In the genomic region with DNA sequence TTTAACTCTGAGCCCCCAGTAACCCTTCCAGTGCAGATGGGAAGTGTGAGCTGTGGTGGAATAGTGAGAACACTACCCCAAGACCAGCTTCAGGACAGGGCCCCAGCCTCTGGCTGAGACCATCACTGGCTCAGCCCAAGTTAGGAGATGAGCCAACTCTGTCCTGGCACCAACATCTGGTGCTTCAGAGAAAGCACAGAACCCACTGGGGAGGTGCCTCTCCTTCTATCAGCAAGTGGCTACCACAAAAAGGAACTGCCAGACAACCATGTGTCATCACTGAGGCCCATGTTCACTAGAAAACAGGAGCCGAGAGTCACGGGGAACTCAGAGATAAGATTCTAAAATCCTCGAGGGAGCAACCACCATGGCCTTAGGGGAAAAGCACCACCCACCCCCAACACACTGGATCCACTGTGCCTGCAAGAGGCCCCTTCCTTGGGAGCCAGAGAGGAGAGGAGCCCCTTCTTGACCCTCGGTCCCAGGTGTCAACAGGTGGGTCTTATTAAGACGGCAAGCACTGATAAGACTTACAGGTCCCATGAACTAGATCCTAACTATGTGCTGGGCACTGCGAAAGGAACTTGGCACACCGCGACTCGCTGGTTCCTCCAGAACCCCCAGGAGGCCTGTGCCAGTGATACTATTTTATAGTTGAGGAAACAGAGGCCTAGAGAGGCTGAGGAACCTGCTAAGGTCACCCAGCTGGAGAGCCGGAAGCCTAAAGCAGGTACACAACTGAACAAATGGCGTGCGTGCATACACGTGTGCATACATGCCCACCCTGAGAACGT, we compare ENCODE assay signal across 8 cellular contexts.
DNase-seq lines count a peak whose midpoint lies in the region; ATAC-seq and FAIRE-seq lines count a peak whose summit lies in the region.

No MANE protein-coding gene starts in this region.

- H3K4me3 Mint-ChIP-seq in activated T-cell treated with anti-CD3 and anti-CD28 coated beads, Interleukin-2, amount 50 U/mL, for 72 hours: peak overlapping the region; percentile 69 to 75

- H3K4me2 ChIP-seq in Karpas-422 (ENCODE audit: low read depth, low read length, poor library complexity, severe bottlenecking): no peak overlapping the region

- H3K9me3 Mint-ChIP-seq in activated T-cell treated with anti-CD3 and anti-CD28 coated beads, Interleukin-2, amount 50 U/mL, for 72 hours: no peaks in the 10 kb centered on the region

- no peaks in the 10 kb centered on the region for H3K27me3 ChIP-seq in Karpas-422 (ENCODE audit: low read length)

- no peaks in the 10 kb centered on the region for H3K9me2 ChIP-seq in Karpas-422 (replicated peaks; ENCODE audit: insufficient read depth, low read length)

- H3K79me2 ChIP-seq in Karpas-422 (ENCODE audit: low read length): peaks cover 97% of the 10 kb centered on the region

- H3K4me1 Mint-ChIP-seq in activated T-cell treated with anti-CD3 and anti-CD28 coated beads, Interleukin-2, amount 50 U/mL, for 72 hours (ENCODE audit: low read depth): peaks cover 75% of the 10 kb centered on the region

- no peak for FAIRE-seq in urothelium cell line (lab: Jason Lieb, UNC)

- no peak overlapping the region for H3K9ac ChIP-seq in Karpas-422 (ENCODE audit: low read length)

- H2AFZ ChIP-seq in Karpas-422 (ENCODE audit: low read length): no peak overlapping the region

- ATAC-seq in GM19397 (IDR thresholded peaks at IDR 0.05; ENCODE audit: unreplicated experiment): peak; percentile 43
- ATAC-seq in activated T-cell treated with anti-CD3 and anti-CD28 coated beads, Interleukin-2, amount 50 U/mL, for 72 hours (replicated peaks in 1 of 2): peak; percentile 89 to 91

- peaks cover 27% of the 10 kb centered on the region for H3K4me1 ChIP-seq in Karpas-422 (ENCODE audit: low read length)

- peak overlapping the region; percentile 67 for H3K27ac Mint-ChIP-seq in activated T-cell treated with anti-CD3 and anti-CD28 coated beads, Interleukin-2, amount 50 U/mL, for 72 hours

- DNase-seq in AG08396 (ENCODE audit: low spot score) (peak; percentile 74), Karpas-422 (no peak), globus pallidus (ENCODE audit: low spot score) (peak; percentile 78), 8988T (no peak), urothelium cell line (ENCODE audit: low spot score) (no peak)
- peak; percentile 64 to 68 for DNase-seq in activated T-cell treated with anti-CD3 and anti-CD28 coated beads, Interleukin-2, amount 50 U/mL, for 72 hours
- peak; percentile 28 for DNase-seq in stimulated activated CD8-positive, alpha-beta memory T cell treated with anti-CD3 and anti-CD28 coated beads, Interleukin-12 subunit alpha, Interleukin-12 subunit beta, amount 100 ng/mL, for 1 hour (ENCODE audit: low read depth)

- H3K36me3 ChIP-seq in Karpas-422 (ENCODE audit: insufficient read depth, low read length): 0 out of 2 replicates have a peak, but pooled peaks cover 6% of the 10 kb centered on the region

- H3K4me3 ChIP-seq in Karpas-422 (ENCODE audit: low read length): no peak overlapping the region

- H3K27ac ChIP-seq in Karpas-422 (ENCODE audit: low read length): peak overlapping the region; percentile 9; the same call in 1 of the 2 replicates

- no peaks in the 10 kb centered on the region for H3K27me3 Mint-ChIP-seq in activated T-cell treated with anti-CD3 and anti-CD28 coated beads, Interleukin-2, amount 50 U/mL, for 72 hours (ENCODE audit: low read depth)

- H4K20me1 ChIP-seq in Karpas-422 (ENCODE audit: insufficient read depth, low read depth, low read length): peaks cover 21% of the 10 kb centered on the region

- H3K9me3 ChIP-seq in Karpas-422 (ENCODE audit: low read length): no peaks in the 10 kb centered on the region

- peaks cover 0 to under 1% of the 10 kb centered on the region in 2 donors for H3K36me3 Mint-ChIP-seq in activated T-cell treated with anti-CD3 and anti-CD28 coated beads, Interleukin-2, amount 50 U/mL, for 72 hours (ENCODE audit: insufficient read depth in 2 of 2)

Comparison
In these comparisons a context has a peak if more than half of its experiments do, and no peak if none do; other contexts are left out.
1. DNase-seq: peak in AG08396 (single experiment), activated T-cell treated with anti-CD3 and anti-CD28 coated beads, Interleukin-2, amount 50 U/mL, for 72 hours (2 of 2), globus pallidus (single experiment) and stimulated activated CD8-positive, alpha-beta memory T cell treated with anti-CD3 and anti-CD28 coated beads, Interleukin-12 subunit alpha, Interleukin-12 subunit beta, amount 100 ng/mL, for 1 hour (single experiment); none in Karpas-422 (single experiment), 8988T (single experiment) and urothelium cell line (single experiment).